ENCODE assay signal across 8 cellular contexts in genomic region chr17:17681187-17681743, GRCh38. TPM values are rescaled to one million over a fixed set of nuclear protein-coding genes. Genes with fewer than 3 reads are reported as not detected.
DNase-seq lines count a peak whose midpoint lies in the region; ATAC-seq, FAIRE-seq and TF ChIP-seq lines count a peak whose summit lies in the region.

Gene RAI1 (plus strand): TSS chr17:17681458. CDS start chr17:17792949, 111,491 bp downstream.

- FAIRE-seq in small intestine (lab: Jason Lieb, UNC) = no peak

- peak within 1 kb of the TSS; percentile 66 to 98 (median 88) for H3K27ac Mint-ChIP-seq in immature natural killer cell

- ATAC-seq in GM18502 (IDR thresholded peaks at IDR 0.05; ENCODE audit: poor library complexity, unreplicated experiment) (peak; percentile 49), HG02884 (IDR thresholded peaks at IDR 0.05; ENCODE audit: unreplicated experiment) (peak; percentile 50)

- H3K27me3 ChIP-seq in small intestine (ENCODE audit: control insufficient read depth in 2 of 2, insufficient read depth in 2 of 2, low read length in 2 of 2) = no peaks in the 10 kb centered on the region

- TF ChIP-seq CTCF in WI38 (IDR thresholded peaks at IDR 0.05; ENCODE audit: low read depth, low read length) = peak; percentile 22; the same call in 1 of the 2 replicates
- peak; percentile 8 for TF ChIP-seq CTCF in cardiac fibroblast (IDR thresholded peaks at IDR 0.05; ENCODE audit: low read depth, low read length)

- H3K4me3 ChIP-seq in WI38 (ENCODE audit: low read depth, low read length) (peak within 1 kb of the TSS; percentile 79), cardiac fibroblast (replicated peaks in 1 of 2; ENCODE audit: low read depth in 2 of 2, low read length in 2 of 2) (peak within 1 kb of the TSS; percentile 73 to 79), small intestine (ENCODE audit: low read depth in 1 of 2, low read length in 2 of 2) (peak within 1 kb of the TSS; percentile 79 to 85)

- H3K9me3 ChIP-seq in small intestine (ENCODE audit: control insufficient read depth, low read depth) = no peaks in the 10 kb centered on the region

- DNase-seq in NCI-H2171 treated with DMSO at 0.1 percent for 48 hours (lab: John Stamatoyannopoulos, UW) = peak; percentile 76
- DNase-seq in cardiac fibroblast (ENCODE audit: low read depth in 2 of 2) = peak; percentile 84 to 89
- DNase-seq in immature natural killer cell = peak; percentile 78 to 82 (median 81)
- peak; percentile 68 for DNase-seq in small intestine
- no peak for DNase-seq in DMS114 treated with DMSO at 0.1 percent for 48 hours (lab: John Stamatoyannopoulos, UW; ENCODE audit: unreplicated experiment)

- 0 to 1% (median 1%) methylated on average over 15 to 84 of the region's 84 CpGs for WGBS in small intestine, 3 donors

- H3K27ac ChIP-seq in small intestine (ENCODE audit: low read depth in 1 of 2, low read length in 1 of 2) = peak within 1 kb of the TSS; percentile 65 to 89

- peak within 1 kb of the TSS; percentile 82 to 92 (median 84) for H3K4me3 Mint-ChIP-seq in immature natural killer cell

- H3K9me3 Mint-ChIP-seq in immature natural killer cell = no peaks in the 10 kb centered on the region

- H3K36me3 ChIP-seq in small intestine (ENCODE audit: control insufficient read depth in 2 of 2, insufficient read depth in 2 of 2, low read length in 2 of 2) = no peaks in the 10 kb centered on the region

- peaks cover 0 to 13% of the 10 kb centered on the region in 2 donors for H3K4me1 ChIP-seq in small intestine (ENCODE audit: control insufficient read depth in 2 of 2, insufficient read depth in 1 of 2, low read depth in 1 of 2, low read length in 1 of 2)

- H3K36me3 Mint-ChIP-seq in immature natural killer cell = no peaks in the 10 kb centered on the region

- H3K27me3 Mint-ChIP-seq in immature natural killer cell (ENCODE audit: low read depth in 3 of 3) = peaks cover 3 to 16% (median 15%) of the 10 kb centered on the region in 3 donors

- peaks cover 33 to 50% of the 10 kb centered on the region in 2 donors for H3K4me1 Mint-ChIP-seq in immature natural killer cell

RNA-seq across cellular contexts. Expression of gene RAI1, which starts in this region (rescaled TPM):
- polyA plus RNA-seq in immature natural killer cell = 1 to 10 TPM; 1.5 to 6.2 (median 2.0) TPM
- 1 to 10 TPM; 2.4 to 9.3 (median 3.1) TPM for polyA plus RNA-seq in small intestine
